ENCODE assay signal across 23 cellular contexts in genomic region chr14:30980980-30981379, GRCh38. TPM values are rescaled to one million over a fixed set of nuclear protein-coding genes. Genes with fewer than 3 reads are reported as not detected.
DNase-seq lines count a peak whose midpoint lies in the region; ATAC-seq, FAIRE-seq and TF ChIP-seq lines count a peak whose summit lies in the region.
"Had no signal": no experiment of that assay in that cellular context is flagged by ENCODE, and none has a peak within 500 bp of the region (broad histone marks: within the 10 kb centered on the region; RNA-seq: fewer than 3 reads in every experiment).

No MANE protein-coding gene starts in this region.

- no peaks in the 10 kb centered on the region for H3K36me3 ChIP-seq in SU-DHL-6 (ENCODE audit: low read length)
- H3K36me3 ChIP-seq in HepG2 (replicated peaks in 1 of 2; ENCODE audit: control insufficient read depth in 1 of 2, insufficient read depth in 2 of 2, low read length in 2 of 2): peaks cover 0 to 5% of the 10 kb centered on the region in 2 experiments; a peak in 2 of 5 replicates
- H3K36me3 ChIP-seq: ascending aorta, heart right ventricle, stomach had no signal

- peaks cover 99% of the 10 kb centered on the region for H3K79me2 ChIP-seq in SU-DHL-6 (ENCODE audit: insufficient read depth, low read length)
- H3K79me2 ChIP-seq in HepG2 (ENCODE audit: insufficient read depth, low read length): peaks cover 96% of the 10 kb centered on the region

- H3K4me1 ChIP-seq in HepG2 (ENCODE audit: insufficient read depth, low read length): peaks cover 21% of the 10 kb centered on the region

- TF ChIP-seq EP300 in HepG2 (IDR thresholded peaks at IDR 0.05; ENCODE audit: low read depth in 2 of 2, low read length in 2 of 2) (no peak), HepG2 (CRISPR knock-in tag; IDR thresholded peaks at IDR 0.05; ENCODE audit: borderline replicate concordance) (no peak)

- H3K9me2 ChIP-seq in SU-DHL-6 (replicated peaks; ENCODE audit: insufficient read depth, low read length): no peaks in the 10 kb centered on the region

- 47% methylated on average over 3 of the region's 3 CpGs for WGBS in HepG2 (ENCODE audit: low lambda C conversion rate)

- POLR2A ChIA-PET in HepG2 (lab: Yijun Ruan, JAX): interaction anchor here (3.2 kb wide), 1 partner anchor 45 kb away, joined by 20 read pairs; the partner anchor contains the start of genes AP4S1 and STRN3

- FAIRE-seq in GM12891 (lab: Jason Lieb, UNC) (no peak), HepG2 (lab: Jason Lieb, UNC) (no peak)

- H3K4me2 ChIP-seq in SU-DHL-6 (ENCODE audit: low read depth, low read length, poor library complexity, severe bottlenecking) (peak overlapping the region; percentile 39), HepG2 (ENCODE audit: low read depth, low read length) (no peak overlapping the region)

- ATAC-seq in HepG2: peak; percentile 63
- no peak for ATAC-seq in GM19455 (IDR thresholded peaks at IDR 0.05; ENCODE audit: unreplicated experiment)
- no peak for ATAC-seq in GM21447 (IDR thresholded peaks at IDR 0.05; ENCODE audit: unreplicated experiment)

- intact Hi-C loops in HepG2 (cut with micrococcal nuclease; ENCODE audit: unreplicated experiment): loop anchor here (1.0 to 10.0 kb wide), 4 partner anchors 45 to 374 kb away; partner anchors contain the start of gene STRN3

- BruUV-seq in HepG2 (replicated peaks; lab: Mats Ljungman, UMichigan): no TSS peak

- in situ Hi-C loops in HepG2 (cut with HindIII; ENCODE audit: extremely low pct_ligation_motif_present, low pct_unique_long_range_greater_than_20kb): loop anchor here (5.0 kb wide), 1 partner anchor 101 kb away; no protein-coding TSS in a partner anchor

- no peak overlapping the region for H2AFZ ChIP-seq in SU-DHL-6 (ENCODE audit: low read depth, low read length, severe bottlenecking)
- H2AFZ ChIP-seq in HepG2 (ENCODE audit: low read length): no peak overlapping the region

- DNase-seq in GM12891 (ENCODE audit: insufficient read length, low spot score) (no peak), HepG2 (ENCODE audit: low spot score) (peak; percentile 56), H4 (ENCODE audit: low spot score) (no peak), substantia nigra (lab: John Stamatoyannopoulos, UW) (no peak)
- DNase-seq: ACHN; activated CD4-positive, alpha-beta T cell treated with anti-CD3 and anti-CD28 coated beads for 1 hour; activated CD8-positive, alpha-beta memory T cell treated with anti-CD3 and anti-CD28 coated beads for 24 hours; activated naive CD4-positive, alpha-beta T cell treated with anti-CD3 and anti-CD28 coated beads, Interleukin-2, amount 10 ng/mL, durations not matched to agents 7 days and 5 days; activated T-cell treated with anti-CD3 and anti-CD28 coated beads, Interleukin-2, amount 50 U/mL, for 4 hours; central memory CD4-positive, alpha-beta T cell; dorsolateral prefrontal cortex; GDM1; heart right ventricle; NCI-H1417 treated with DMSO at 0.1 percent for 48 hours; posterior cingulate gyrus; stomach; trophoblast cell had no signal

- TF ChIP-seq RAD21 in HepG2 (CRISPR knock-in tag; IDR thresholded peaks at IDR 0.05): no peak

- TF ChIP-seq POLR2A in GM12891 (IDR thresholded peaks at IDR 0.05; ENCODE audit: low read depth, low read length) (no peak), HepG2 (IDR thresholded peaks at IDR 0.05; ENCODE audit: insufficient read depth in 1 of 2, low read depth in 2 of 2, low read length in 2 of 2) (no peak)

- H3K4me3 ChIP-seq in SU-DHL-6 (ENCODE audit: insufficient read depth, low read length, poor library complexity, severe bottlenecking) (no peak overlapping the region), HepG2 (replicated peaks in 1 of 3; ENCODE audit: insufficient read depth in 1 of 3, low read depth in 2 of 3, low read length in 3 of 3) (no peak overlapping the region)
- H3K4me3 ChIP-seq: ascending aorta, dorsolateral prefrontal cortex, heart right ventricle, stomach had no signal

- no peak for TF ChIP-seq CTCF in 22Rv1 (IDR thresholded peaks at IDR 0.05)
- TF ChIP-seq CTCF in SU-DHL-6 (IDR thresholded peaks at IDR 0.05; ENCODE audit: insufficient read depth, low read length, poor library complexity, severe bottlenecking): no peak
- TF ChIP-seq CTCF in HepG2 (CRISPR knock-in tag; IDR thresholded peaks at IDR 0.05): no peak

- CTCF ChIA-PET in HepG2 (lab: Yijun Ruan, JAX; ENCODE audit: low intra/inter-chr PET ratio, low total read pairs): interaction anchor here (1.7 to 5.8 kb wide), 3 partner anchors 98 to 103 kb away, joined by 5 to 102 read pairs (median 15); no protein-coding TSS in a partner anchor

- no peak overlapping the region for H3K9ac ChIP-seq in SU-DHL-6 (ENCODE audit: low read length)
- H3K9ac ChIP-seq in HepG2 (ENCODE audit: insufficient read depth, low read depth, low read length): no peak overlapping the region

- H3K9me3 ChIP-seq in SU-DHL-6 (ENCODE audit: insufficient read depth, low read length): no peaks in the 10 kb centered on the region
- H3K9me3 ChIP-seq in HepG2 (ENCODE audit: low read length): no peaks in the 10 kb centered on the region
- H3K9me3 ChIP-seq: ascending aorta, heart right ventricle, stomach had no signal

- no peaks in the 10 kb centered on the region; the same call in 1 of the 2 replicates for H4K20me1 ChIP-seq in SU-DHL-6 (ENCODE audit: low read depth, low read length)
- H4K20me1 ChIP-seq in HepG2 (ENCODE audit: insufficient read depth, low read length): peaks cover 76% of the 10 kb centered on the region

- H3K27me3 ChIP-seq in SU-DHL-6 (ENCODE audit: low read length) (no peaks in the 10 kb centered on the region), HepG2 (ENCODE audit: control insufficient read depth in 1 of 2, insufficient read depth in 2 of 2, low read length in 2 of 2) (no peaks in the 10 kb centered on the region)
- H3K27me3 ChIP-seq: ascending aorta, dorsolateral prefrontal cortex, heart right ventricle, stomach had no signal

- peak overlapping the region; percentile 33 for H3K27ac ChIP-seq in 22Rv1
- peak overlapping the region; percentile 67 for H3K27ac ChIP-seq in SU-DHL-6 (ENCODE audit: low read depth, low read length)
- peak overlapping the region; percentile 7 for H3K27ac ChIP-seq in HepG2 (ENCODE audit: extremely low read length, insufficient read depth, low read length)
- H3K27ac ChIP-seq in substantia nigra (ENCODE audit: low read depth, low read length, poor library complexity, severe bottlenecking): no peak overlapping the region
- H3K27ac ChIP-seq: dorsolateral prefrontal cortex, heart right ventricle, HL-60, stomach had no signal

- peaks cover 23% of the 10 kb centered on the region for H3F3A ChIP-seq in SU-DHL-6 (ENCODE audit: insufficient read depth)

RNA-seq across cellular contexts. Expression of gene AP4S1, which starts 44.5 kb away (rescaled TPM):
- polyA plus RNA-seq in GM12891 (2012; ENCODE audit: low read depth, missing spikeins): 6.0 TPM
- 21.1 and 22.4 TPM in 2 replicates for total RNA-seq in HepG2 (2016; rRNA removed; fragmentation: Illumina TruSeq; extraction: Trizol)
- total RNA-seq in HepG2 (2016; cell fraction: cytosol; rRNA removed; fragmentation: Illumina TruSeq; extraction: Trizol; ENCODE audit: low read depth): 13.0 and 13.5 TPM in 2 replicates
- total RNA-seq in HepG2 (2016; cell fraction: insoluble cytoplasmic fraction; rRNA removed; fragmentation: Illumina TruSeq; extraction: Trizol): 20.7 and 22.3 TPM in 2 replicates
- total RNA-seq in HepG2 (2016; cell fraction: membrane; rRNA removed; fragmentation: Illumina TruSeq; extraction: Trizol): 18.6 and 18.9 TPM in 2 replicates
- total RNA-seq in HepG2 (2016; cell fraction: nucleus; rRNA removed; fragmentation: Illumina TruSeq; extraction: Trizol): 16.1 and 23.9 TPM in 2 replicates
- 3.9 and 4.2 TPM in 2 replicates for polyA plus RNA-seq in HepG2 (2011; rRNA removed)
- polyA plus RNA-seq in HepG2 (2011; cell fraction: cytosol; rRNA removed): 2.7 and 4.3 TPM in 2 replicates
- polyA plus RNA-seq in HepG2 (2011; cell fraction: nucleus; rRNA removed): 4.0 and 5.7 TPM in 2 replicates
- 8.4 and 10.9 TPM in 2 replicates for polyA plus RNA-seq in HepG2 (2012)
- polyA plus RNA-seq in HepG2 (2016; cell fraction: cytosol; fragmentation: Illumina TruSeq; extraction: Trizol; ENCODE audit: low read depth): 12.3 and 14.0 TPM in 2 replicates
- 22.9 and 29.9 TPM in 2 replicates for polyA plus RNA-seq in HepG2 (2016; cell fraction: insoluble cytoplasmic fraction; fragmentation: Illumina TruSeq; extraction: Trizol; ENCODE audit: low read depth)
- polyA plus RNA-seq in HepG2 (2016; cell fraction: membrane; fragmentation: Illumina TruSeq; extraction: Trizol; ENCODE audit: low read depth): 16.3 and 16.6 TPM in 2 replicates
- polyA plus RNA-seq in HepG2 (2016; cell fraction: nucleus; fragmentation: Illumina TruSeq; extraction: Trizol; ENCODE audit: insufficient read depth, low read depth): 18.7 and 24.5 TPM in 2 replicates
- 5.4 and 7.3 TPM in 2 replicates for polyA minus RNA-seq in HepG2 (2011; rRNA and poly(A)+ RNA removed; ENCODE audit: low replicate concordance)
- polyA minus RNA-seq in HepG2 (2011; cell fraction: cytosol; rRNA and poly(A)+ RNA removed): 3.7 and 4.5 TPM in 2 replicates
- polyA minus RNA-seq in HepG2 (2011; cell fraction: nucleus; rRNA and poly(A)+ RNA removed): 13.8 and 15.0 TPM in 2 replicates
- 15.2 and 40.7 TPM in 2 replicates for total RNA-seq in H4 (2014; rRNA removed; shearing (Covaris generic))

RNA-seq across cellular contexts. Expression of gene STRN3, which starts 45.2 kb away (rescaled TPM):
- 3.8 TPM for polyA plus RNA-seq in GM12891 (2012; ENCODE audit: low read depth, missing spikeins)
- total RNA-seq in HepG2 (2016; rRNA removed; fragmentation: Illumina TruSeq; extraction: Trizol): 123 and 135 TPM in 2 replicates
- 98.8 and 127 TPM in 2 replicates for total RNA-seq in HepG2 (2016; cell fraction: cytosol; rRNA removed; fragmentation: Illumina TruSeq; extraction: Trizol; ENCODE audit: low read depth)
- 127 and 145 TPM in 2 replicates for total RNA-seq in HepG2 (2016; cell fraction: insoluble cytoplasmic fraction; rRNA removed; fragmentation: Illumina TruSeq; extraction: Trizol)
- total RNA-seq in HepG2 (2016; cell fraction: membrane; rRNA removed; fragmentation: Illumina TruSeq; extraction: Trizol): 62.4 and 67.2 TPM in 2 replicates
- total RNA-seq in HepG2 (2016; cell fraction: nucleus; rRNA removed; fragmentation: Illumina TruSeq; extraction: Trizol): 136 and 152 TPM in 2 replicates
- polyA plus RNA-seq in HepG2 (2011; rRNA removed): 44.9 and 49.4 TPM in 2 replicates
- polyA plus RNA-seq in HepG2 (2011; cell fraction: cytosol; rRNA removed): 17.6 and 28.4 TPM in 2 replicates
- 37.0 and 38.5 TPM in 2 replicates for polyA plus RNA-seq in HepG2 (2011; cell fraction: nucleus; rRNA removed)
- 57.6 and 63.3 TPM in 2 replicates for polyA plus RNA-seq in HepG2 (2012)
- 1.6 and 2.2 TPM in 2 replicates for polyA plus RNA-seq in HepG2 (2016; cell fraction: cytosol; fragmentation: Illumina TruSeq; extraction: Trizol; ENCODE audit: low read depth)
- 83.4 and 92.4 TPM in 2 replicates for polyA plus RNA-seq in HepG2 (2016; cell fraction: insoluble cytoplasmic fraction; fragmentation: Illumina TruSeq; extraction: Trizol; ENCODE audit: low read depth)
- 9.6 and 10.8 TPM in 2 replicates for polyA plus RNA-seq in HepG2 (2016; cell fraction: membrane; fragmentation: Illumina TruSeq; extraction: Trizol; ENCODE audit: low read depth)
- 89.5 and 94.1 TPM in 2 replicates for polyA plus RNA-seq in HepG2 (2016; cell fraction: nucleus; fragmentation: Illumina TruSeq; extraction: Trizol; ENCODE audit: insufficient read depth, low read depth)
- polyA minus RNA-seq in HepG2 (2011; rRNA and poly(A)+ RNA removed; ENCODE audit: low replicate concordance): 16.3 and 63.5 TPM in 2 replicates
- 84.7 and 102 TPM in 2 replicates for polyA minus RNA-seq in HepG2 (2011; cell fraction: cytosol; rRNA and poly(A)+ RNA removed)
- 292 and 316 TPM in 2 replicates for polyA minus RNA-seq in HepG2 (2011; cell fraction: nucleus; rRNA and poly(A)+ RNA removed)
- total RNA-seq in H4 (2014; rRNA removed; shearing (Covaris generic)): 15.2 and 18.5 TPM in 2 replicates
